8 cellular contexts compared by ENCODE assay signal in genomic region chr20:78338-78737, GRCh38. TPM values are rescaled to one million over a fixed set of nuclear protein-coding genes. Genes with fewer than 3 reads are reported as not detected.
"Had no signal": no experiment of that assay in that cellular context is flagged by ENCODE, and none has a peak within 500 bp of the region (broad histone marks: within the 10 kb centered on the region; RNA-seq: fewer than 3 reads in every experiment).

No MANE protein-coding gene starts in this region.

- DNase-seq: GDM1, GF-D8 had no signal

- ATAC-seq: GM12878 had no signal

- H3K4me3 ChIP-seq: GM12878 had no signal

- FAIRE-seq: G401.6, GM12878, GM12891, GM12892, GM18507, GM19239 had no signal

RNA-seq across cellular contexts. Expression of gene DEFB125, which starts 9.1 kb away (rescaled TPM):
- total RNA-seq: GM12878 had no signal
- polyA plus RNA-seq: GM12878 had no signal
